ENCODE assay signal across 11 cellular contexts in the genomic region with DNA sequence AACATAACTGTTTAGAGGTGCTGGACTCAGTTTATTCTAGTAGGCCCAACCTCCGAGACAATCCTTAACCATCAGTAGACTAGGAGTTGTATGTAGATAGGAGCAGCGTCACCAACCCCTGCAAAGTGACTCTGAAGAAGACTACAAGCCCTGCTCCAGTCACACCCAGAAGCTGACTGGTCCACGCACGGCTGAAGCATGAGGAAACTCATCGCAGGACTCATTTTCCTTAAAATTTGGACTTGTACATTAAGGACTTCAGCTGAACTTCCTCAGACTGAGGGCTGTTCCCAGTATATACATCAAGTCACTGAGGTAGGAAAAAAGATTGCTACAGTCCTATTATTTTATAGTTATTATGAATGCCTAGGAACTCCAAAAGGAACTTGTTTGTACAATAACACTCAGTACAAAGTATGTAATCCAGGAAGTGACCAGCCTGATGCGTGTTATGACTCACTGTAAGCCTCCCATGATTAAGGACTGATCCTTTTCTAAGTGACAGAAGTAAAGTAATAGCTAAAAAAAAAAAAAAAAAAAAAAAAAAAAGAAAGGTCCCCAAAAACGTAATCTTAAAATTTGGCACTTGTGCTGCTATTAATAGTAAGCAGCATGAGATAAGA. TPM values are rescaled to one million over a fixed set of nuclear protein-coding genes. Genes with fewer than 3 reads are reported as not detected.
DNase-seq lines count a peak whose midpoint lies in the region; ATAC-seq, FAIRE-seq and TF ChIP-seq lines count a peak whose summit lies in the region.
"Had no signal": no experiment of that assay in that cellular context is flagged by ENCODE, and none has a peak within 500 bp of the region (broad histone marks: within the 10 kb centered on the region; RNA-seq: fewer than 3 reads in every experiment).

No MANE protein-coding gene starts in this region.

- no peaks in the 10 kb centered on the region for H3K36me3 ChIP-seq in bronchial epithelial cell (ENCODE audit: control insufficient read depth, insufficient read depth, low read length)
- no peaks in the 10 kb centered on the region for H3K36me3 ChIP-seq in sigmoid colon

- TF ChIP-seq CTCF in bronchial epithelial cell (IDR thresholded peaks at IDR 0.05; ENCODE audit: insufficient read depth, low read length, severe bottlenecking) (no peak), neural crest cell (conservative IDR thresholded peaks at IDR 0.05) (no peak), sigmoid colon (IDR thresholded peaks at IDR 0.05) (no peak)

- peak; percentile 48 for DNase-seq in HPDE6-E6E7 (ENCODE audit: extremely low spot score)
- DNase-seq in bronchial epithelial cell (ENCODE audit: low read depth), result peak; percentile 94
- no peak for DNase-seq in neural crest cell (ENCODE audit: low read depth, low spot score)
- no peak for DNase-seq in sigmoid colon
- DNase-seq in NCI-H1436 (lab: John Stamatoyannopoulos, UW), result no peak
- no peak for DNase-seq in SK-N-DZ (ENCODE audit: low spot score)
- DNase-seq in activated naive CD4-positive, alpha-beta T cell (lab: John Stamatoyannopoulos, UW), result no peak
- DNase-seq: caudate nucleus, mesendoderm had no signal

- peaks cover 72% of the 10 kb centered on the region for H3K4me1 Mint-ChIP-seq in neural crest cell

- no peak overlapping the region for H3K4me3 Mint-ChIP-seq in neural crest cell

- peak overlapping the region; percentile 68 for H3K27ac Mint-ChIP-seq in neural crest cell (ENCODE audit: unreplicated experiment)

- peak; percentile 72 for FAIRE-seq in bronchial epithelial cell (lab: Jason Lieb, UNC)

- no peaks in the 10 kb centered on the region for H3K4me1 ChIP-seq in sigmoid colon

- ATAC-seq in GM18517 (IDR thresholded peaks at IDR 0.05; ENCODE audit: unreplicated experiment), result peak; percentile 52
- ATAC-seq: activated CD4-positive, CD25-positive, alpha-beta regulatory T cell treated with anti-CD3 and anti-CD28 coated beads, Interleukin-2, amount 50 U/mL, for 24 hours had no signal

- no peaks in the 10 kb centered on the region for H3K27me3 Mint-ChIP-seq in neural crest cell (ENCODE audit: low read depth)

- no peaks in the 10 kb centered on the region for H3K36me3 Mint-ChIP-seq in neural crest cell (ENCODE audit: low read depth)

- H3K27me3 ChIP-seq in bronchial epithelial cell (ENCODE audit: control insufficient read depth, insufficient read depth, low read length) (no peaks in the 10 kb centered on the region), sigmoid colon (no peaks in the 10 kb centered on the region)

- H3K4me3 ChIP-seq in bronchial epithelial cell (ENCODE audit: low read depth, low read length) (no peak overlapping the region), sigmoid colon (no peak overlapping the region)

- H3K9me3 Mint-ChIP-seq in neural crest cell, result peaks cover 2% of the 10 kb centered on the region

- intact Hi-C loops in sigmoid colon (cut with DNase I), result no loop called here

- WGBS in sigmoid colon, 2 donors, result 77 to 82% methylated on average over 7 of the region's 7 CpGs

- H3K9me3 ChIP-seq in sigmoid colon, result no peaks in the 10 kb centered on the region

- H3K27ac ChIP-seq in sigmoid colon, result no peak overlapping the region

- TF ChIP-seq POLR2A in sigmoid colon (IDR thresholded peaks at IDR 0.05), result no peak

- no peak for TF ChIP-seq EP300 in sigmoid colon (IDR thresholded peaks at IDR 0.05)

RNA-seq across cellular contexts. Expression of gene UGT2B7, which starts 41.6 kb away (rescaled TPM):
- 0.26 TPM in 1 of 2 replicates, not detected in the other for total RNA-seq in bronchial epithelial cell
- total RNA-seq in neural crest cell, result 0.77 and 0.82 TPM in 2 replicates
- not detected for total RNA-seq in sigmoid colon
- 1 to 10 TPM; 1.6 to 2.5 (median 2.4) TPM for polyA plus RNA-seq in sigmoid colon
- not detected in 2 replicates for polyA plus RNA-seq in SK-N-DZ (2014; cell fraction: cytosol; rRNA removed)
- not detected in 2 replicates for polyA plus RNA-seq in SK-N-DZ (2014; cell fraction: nucleus; rRNA removed)

Comparison
In these comparisons a context has a peak if more than half of its experiments do, and no peak if none do; other contexts are left out.
1. DNase-seq: peak in HPDE6-E6E7 (single experiment) and bronchial epithelial cell (single experiment); none in neural crest cell (single experiment), sigmoid colon (single experiment), NCI-H1436 (single experiment), SK-N-DZ (single experiment) and activated naive CD4-positive, alpha-beta T cell (0 of 4).